In the genomic region with DNA sequence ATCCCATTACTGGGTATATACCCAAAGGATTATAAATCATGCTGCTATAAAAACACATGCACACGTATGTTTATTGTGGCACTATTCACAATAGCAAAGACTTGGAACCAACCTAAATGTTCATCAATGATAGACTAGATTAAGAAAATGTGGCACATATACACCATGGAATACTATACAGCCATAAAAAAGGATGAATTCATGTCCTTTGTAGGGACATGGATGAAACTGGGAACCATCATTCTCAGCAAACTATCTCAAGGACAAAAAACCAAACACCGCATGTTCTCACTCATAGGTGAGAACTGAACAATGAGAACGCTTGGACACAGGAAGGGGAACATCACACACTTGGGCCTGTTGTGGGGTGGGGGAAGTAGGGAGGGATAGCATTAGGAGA, we compare ENCODE assay signal across 3 cellular contexts. TPM values are rescaled to one million over a fixed set of nuclear protein-coding genes. Genes with fewer than 3 reads are reported as not detected.
DNase-seq lines count a peak whose midpoint lies in the region; ATAC-seq, FAIRE-seq and TF ChIP-seq lines count a peak whose summit lies in the region.
"Not testable (repeated sequence)": the region's sequence is repeated elsewhere in the genome, so short reads cannot be mapped to it uniquely, and the experiment has no call there.

No MANE protein-coding gene starts in this region.

- H4K20me1 ChIP-seq in K562 (replicated peaks; ENCODE audit: control insufficient read depth, insufficient read depth, low read length): not testable (repeated sequence)

- not testable (repeated sequence) for FAIRE-seq in K562 (lab: Jason Lieb, UNC)

- POLR2A ChIA-PET in HEK293 (lab: Yijun Ruan, JAX); K562 (lab: Yijun Ruan, JAX): not testable (repeated sequence)

- not testable (repeated sequence) for H2AFZ ChIP-seq in K562 (ENCODE audit: low read depth, low read length)

- TF ChIP-seq POLR2A in K562 (conservative IDR thresholded peaks at IDR 0.05): not testable (repeated sequence)

- CTCF ChIA-PET in HEK293 (lab: Yijun Ruan, JAX); K562 (lab: Yijun Ruan, JAX; ENCODE audit: low intra/inter-chr PET ratio): not testable (repeated sequence)

- BruUV-seq in K562 (replicated peaks; lab: Mats Ljungman, UMichigan): not testable (repeated sequence)

- ATAC-seq in K562: not testable (repeated sequence)

- TF ChIP-seq EP300 in K562 (IDR thresholded peaks at IDR 0.05; ENCODE audit: low read length): not testable (repeated sequence)

- not testable (repeated sequence) for TF ChIP-seq RAD21 in K562 (CRISPR knock-in tag; conservative IDR thresholded peaks at IDR 0.05 in 1 of 2, IDR thresholded peaks at IDR 0.05 in 1 of 2)

- H3K4me3 ChIP-seq in HEK293 (ENCODE audit: low read depth, low read length); K562: not testable (repeated sequence)

- 90% methylated on average over 2 of the region's 3 CpGs for WGBS in K562 (ENCODE audit: insufficient coverage, low coverage, missing lambda C conversion rate)

- not testable (repeated sequence) for H3K27me3 ChIP-seq in K562 (ENCODE audit: control insufficient read depth in 2 of 2, insufficient read depth in 2 of 2, low read length in 2 of 2)

- not testable (repeated sequence) for TF ChIP-seq CTCF in HEK293 (tag by site-specific recombination; IDR thresholded peaks at IDR 0.05); K562 (IDR thresholded peaks at IDR 0.05 in 2 of 3, conservative IDR thresholded peaks at IDR 0.05 in 1 of 3; ENCODE audit: insufficient read depth in 2 of 3, low read depth in 1 of 3, low read length in 3 of 3); neural crest cell (conservative IDR thresholded peaks at IDR 0.05)

- not testable (repeated sequence) for H3K79me2 ChIP-seq in K562 (ENCODE audit: control insufficient read depth, insufficient read depth, low read length)

- H3K9me3 Mint-ChIP-seq in neural crest cell: not testable (repeated sequence)

- H3K4me3 Mint-ChIP-seq in neural crest cell: not testable (repeated sequence)

- H3K36me3 ChIP-seq in HEK293 (ENCODE audit: control insufficient read depth in 2 of 2, insufficient read depth in 1 of 2, low read length in 2 of 2): peaks cover 21 to 32% of the 10 kb centered on the region in 2 experiments
- peaks cover 39% of the 10 kb centered on the region; the same call in 2 of the 3 replicates for H3K36me3 ChIP-seq in K562 (ENCODE audit: control insufficient read depth, insufficient read depth, low read length)

- H3K9ac ChIP-seq in K562 (ENCODE audit: insufficient read depth in 1 of 2, low read depth in 2 of 2, low read length in 2 of 2): not testable (repeated sequence)

- not testable (repeated sequence) for DNase-seq in K562 (ENCODE audit: extremely low read depth in 1 of 4, low spot score in 3 of 4); neural crest cell (ENCODE audit: low read depth, low spot score)

- H3K27ac ChIP-seq in HEK293 (ENCODE audit: extremely low read depth, low read depth, low read length); K562 (ENCODE audit: extremely low read depth, low read depth, low read length): not testable (repeated sequence)

- H3K4me1 ChIP-seq in HEK293 (ENCODE audit: control insufficient read depth, insufficient read depth, low read length); K562 (replicated peaks in 1 of 2; ENCODE audit: control insufficient read depth in 2 of 2, insufficient read depth in 2 of 2, low read length in 2 of 2): not testable (repeated sequence)

- H3K27ac Mint-ChIP-seq in neural crest cell (ENCODE audit: unreplicated experiment): peak overlapping the region; percentile 67

- intact Hi-C loops in K562 (cut with micrococcal nuclease): not testable (repeated sequence)

- H3K9me1 ChIP-seq in K562 (ENCODE audit: control insufficient read depth, insufficient read depth, low read length): not testable (repeated sequence)

- H3K27me3 Mint-ChIP-seq in neural crest cell (ENCODE audit: low read depth): not testable (repeated sequence)

- not testable (repeated sequence) for H3K9me3 ChIP-seq in HEK293 (ENCODE audit: control insufficient read depth, insufficient read depth, low read depth, low read length); K562 (replicated peaks; ENCODE audit: control insufficient read depth, insufficient read depth, low read depth, low read length)

- H3K4me1 Mint-ChIP-seq in neural crest cell: not testable (repeated sequence)

- not testable (repeated sequence) for H3K4me2 ChIP-seq in K562 (ENCODE audit: insufficient read depth, low read length)

- in situ Hi-C loops in K562 (cut with MboI): not testable (repeated sequence)

- peaks cover 42% of the 10 kb centered on the region for H3K36me3 Mint-ChIP-seq in neural crest cell (ENCODE audit: low read depth)

TF ChIP-seq in HEK293, 187 proteins besides CTCF, POLR2A, EP300 and RAD21:
- TF ChIP-seq, protein P1, sequence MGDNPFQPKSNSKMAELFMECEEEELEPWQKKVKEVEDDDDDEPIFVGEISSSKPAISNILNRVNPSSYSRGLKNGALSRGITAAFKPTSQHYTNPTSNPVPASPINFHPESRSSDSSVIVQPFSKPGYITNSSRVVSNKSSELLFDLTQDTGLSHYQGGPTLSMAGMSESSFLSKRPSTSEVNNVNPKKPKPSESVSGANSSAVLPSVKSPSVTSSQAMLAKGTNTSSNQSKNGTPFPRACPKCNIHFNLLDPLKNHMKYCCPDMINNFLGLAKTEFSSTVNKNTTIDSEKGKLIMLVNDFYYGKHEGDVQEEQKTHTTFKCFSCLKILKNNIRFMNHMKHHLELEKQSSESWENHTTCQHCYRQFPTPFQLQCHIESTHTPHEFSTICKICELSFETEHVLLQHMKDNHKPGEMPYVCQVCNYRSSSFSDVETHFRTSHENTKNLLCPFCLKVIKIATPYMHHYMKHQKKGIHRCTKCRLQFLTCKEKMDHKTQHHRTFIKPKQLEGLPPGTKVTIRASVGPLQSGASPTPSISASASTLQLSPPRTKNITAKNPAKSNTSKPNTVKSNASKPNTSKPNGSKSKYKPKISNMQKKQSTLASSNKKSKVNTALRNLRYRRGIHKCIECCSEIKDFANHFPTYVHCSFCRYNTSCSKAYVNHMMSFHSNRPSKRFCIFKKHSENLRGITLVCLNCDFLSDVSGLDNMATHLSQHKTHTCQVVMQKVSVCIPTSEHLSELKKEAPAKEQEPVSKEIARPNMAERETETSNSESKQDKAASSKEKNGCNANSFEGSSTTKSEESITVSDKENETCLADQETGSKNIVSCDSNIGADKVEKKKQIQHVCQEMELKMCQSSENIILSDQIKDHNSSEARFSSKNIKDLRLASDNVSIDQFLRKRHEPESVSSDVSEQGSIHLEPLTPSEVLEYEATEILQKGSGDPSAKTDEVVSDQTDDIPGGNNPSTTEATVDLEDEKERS (tag by site-specific recombination; IDR thresholded peaks at IDR 0.05): peak; percentile 76; the same call in 1 of the 2 replicates
- peak; percentile 87 for TF ChIP-seq ZNF146 (tag by site-specific recombination; IDR thresholded peaks at IDR 0.05)

TF ChIP-seq in K562, 482 proteins besides CTCF, POLR2A, EP300 and RAD21:
- peak; percentile 49 for TF ChIP-seq ZNF146 (CRISPR knock-in tag; IDR thresholded peaks at IDR 0.05; ENCODE audit: unreplicated experiment)

RNA-seq across cellular contexts. Expression of a gene that starts 51.0 kb away (rescaled TPM):
- 3.8 and 4.0 TPM in 2 replicates for total RNA-seq in K562 (2011; cell fraction: chromatin; rRNA removed; ENCODE audit: low replicate concordance)
- total RNA-seq in K562 (2011; cell fraction: nucleolus; rRNA removed): 3.8 and 4.1 TPM in 2 replicates
- 2.9 and 5.3 TPM in 2 replicates for total RNA-seq in K562 (2011; cell fraction: nucleoplasm; rRNA removed)
- total RNA-seq in K562 (2014; rRNA removed) (5.4 and 6.8 TPM in 2 replicates), K562 (2014; rRNA removed; fragmentation: Illumina TruSeq; extraction: Trizol) (6.5 and 7.9 TPM in 2 replicates), K562 (2015; rRNA removed; fragmentation: Illumina TruSeq; extraction: Trizol) (3.8 and 4.3 TPM in 2 replicates), K562 (2021) (7.6 and 7.9 TPM in 2 replicates), neural crest cell (3.8 and 4.3 TPM in 2 replicates)
- polyA plus RNA-seq in K562 (2011; rRNA removed) (10.3 and 13.1 TPM in 2 replicates), K562 (2014; fragmentation: Illumina TruSeq; extraction: Trizol) (5.1 and 7.3 TPM in 2 replicates), K562 (2014; fragmentation: Nextera tagmentation; extraction: Ambion mirVana) (1 to 10 TPM; 3.9 to 4.6 TPM), K562 (2014; rRNA removed) (8.4 and 10.6 TPM in 2 replicates)
- polyA plus RNA-seq in K562 (2011; cell fraction: cytosol; rRNA removed): 3.5 and 4.6 TPM in 2 replicates
- 2.3 and 2.4 TPM in 2 replicates for polyA plus RNA-seq in K562 (2011; cell fraction: nucleus; rRNA removed)
- polyA plus RNA-seq in K562 (2012): 4.4 and 7.8 TPM in 2 replicates
- polyA minus RNA-seq in K562 (2011; rRNA and poly(A)+ RNA removed): 6.1 and 6.6 TPM in 2 replicates
- polyA minus RNA-seq in K562 (2011; cell fraction: cytosol; rRNA and poly(A)+ RNA removed): 2.9 and 3.7 TPM in 2 replicates
- polyA minus RNA-seq in K562 (2011; cell fraction: nucleus; rRNA and poly(A)+ RNA removed): 2.4 and 4.7 TPM in 2 replicates
